In genomic region chrX:109695637-109696036, GRCh38 we compare ENCODE assay signal across 21 cellular contexts.
"Had no signal": no experiment of that assay in that cellular context is flagged by ENCODE, and none has a peak within 500 bp of the region (broad histone marks: within the 10 kb centered on the region; RNA-seq: fewer than 3 reads in every experiment).

No MANE protein-coding gene starts in this region.

- DNase-seq: IMR-90, Kasumi-1, MM.1S, NCI-H1092 treated with DMSO at 0.1 percent for 48 hours, NCI-H1436, NCI-H187, NCI-H2029, NCI-H2081 treated with DMSO at 0.1 percent for 48 hours, NCI-H2171, NCI-H226, NCI-H446, NCI-H510A, NCI-H524 treated with DMSO at 0.1 percent for 48 hours, NCI-H69, NCI-H774, PC-3, SHP77, SK-N-SH had no signal

- H3K9me3 ChIP-seq: SK-N-SH had no signal

- H3K4me2 ChIP-seq: KMS-11, SK-N-SH had no signal

- ATAC-seq: Panc1, PC-3 had no signal

- H3K9ac ChIP-seq: KMS-11, SK-N-SH had no signal

- H3K27ac ChIP-seq: KMS-11, RWPE1 had no signal
